Comparison of ENCODE assay signal across 8 cellular contexts in the genomic region with DNA sequence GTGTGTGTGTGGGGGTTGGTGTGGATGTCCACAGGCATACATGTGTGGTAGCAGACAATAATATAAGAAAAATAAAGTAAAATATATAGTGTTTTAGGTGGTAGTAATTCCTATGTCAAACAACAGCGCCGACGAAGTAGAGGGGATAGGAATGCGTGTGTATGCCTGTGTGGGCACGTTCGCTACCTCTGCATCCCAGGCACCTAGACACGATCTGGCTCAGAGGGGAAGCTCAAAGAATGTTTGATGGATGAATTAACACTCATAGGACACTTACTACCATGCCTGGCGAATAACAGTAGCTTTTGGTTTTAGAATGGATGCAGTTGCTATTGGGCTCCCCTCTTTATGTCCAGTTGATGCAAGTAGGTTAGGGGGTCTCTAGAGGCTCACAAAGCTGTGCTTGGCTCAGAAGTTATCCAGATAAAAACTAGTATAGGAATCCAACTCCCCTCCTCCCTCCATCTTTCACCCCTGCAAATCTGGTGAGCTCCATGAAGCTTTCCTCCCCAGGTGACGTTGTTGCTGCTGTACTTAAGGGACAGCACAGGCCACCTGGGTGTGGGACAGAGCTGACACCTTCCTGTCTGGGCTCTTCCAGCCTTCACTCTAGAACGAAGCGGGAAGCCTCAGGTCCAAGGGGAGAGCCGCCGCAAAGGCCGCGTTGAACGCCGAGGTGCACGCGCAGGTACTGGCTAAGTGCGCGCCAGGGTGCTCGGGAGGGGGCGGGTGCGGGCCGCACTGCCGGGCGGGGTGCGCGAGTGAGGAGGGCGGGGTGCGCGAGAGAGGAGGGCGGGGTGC.
A peak's percentile ranks its signal among the peaks of the same experiment; 100 is the strongest.
DNase-seq lines count a peak whose midpoint lies in the region; ATAC-seq, FAIRE-seq and TF ChIP-seq lines count a peak whose summit lies in the region.

No MANE protein-coding gene starts in this region.

- H3K9ac ChIP-seq in BLaER1 = no peak overlapping the region
- no peak overlapping the region for H3K9ac ChIP-seq in K562 (ENCODE audit: insufficient read depth in 1 of 2, low read depth in 2 of 2, low read length in 2 of 2)

- peak overlapping the region; percentile 84 for H3K27ac Mint-ChIP-seq in T-helper 2 cell treated with Interferon-gamma antibody and Interleukin-4, amounts not matched to agents 5 μg/mL and 100 μg/mL, for 36 hours
- peak overlapping the region; percentile 39 to 89 (median 78) for H3K27ac Mint-ChIP-seq in immature natural killer cell

- POLR2A ChIA-PET in K562 (lab: Yijun Ruan, JAX) = interaction anchor here (0.6 kb wide), 2 partner anchors 40 to 958 kb away, joined by 3 read pairs; no protein-coding TSS in a partner anchor

- H3K27me3 ChIP-seq in BLaER1 (no peaks in the 10 kb centered on the region), K562 (ENCODE audit: control insufficient read depth in 2 of 2, insufficient read depth in 2 of 2, low read length in 2 of 2) (0 out of 5 replicates have a peak, but pooled peaks cover 0 to 4% of the 10 kb centered on the region in 2 experiments)

- no peak overlapping the region for H2AFZ ChIP-seq in K562 (ENCODE audit: low read depth, low read length)

- H3K27ac ChIP-seq in BLaER1 (no peak overlapping the region), K562 (ENCODE audit: extremely low read depth, low read depth, low read length) (no peak overlapping the region)

- no peaks in the 10 kb centered on the region for H4K20me1 ChIP-seq in BLaER1
- no peaks in the 10 kb centered on the region for H4K20me1 ChIP-seq in K562 (replicated peaks; ENCODE audit: control insufficient read depth, insufficient read depth, low read length)

- peaks cover 12% of the 10 kb centered on the region for H3K4me1 Mint-ChIP-seq in T-helper 2 cell treated with Interferon-gamma antibody and Interleukin-4, amounts not matched to agents 5 μg/mL and 100 μg/mL, for 36 hours (ENCODE audit: low read depth)
- peaks cover 18 to 25% of the 10 kb centered on the region in 2 donors for H3K4me1 Mint-ChIP-seq in immature natural killer cell

- CTCF ChIA-PET in K562 (lab: Yijun Ruan, JAX; ENCODE audit: low intra/inter-chr PET ratio) = no interaction called here

- H3K9me3 Mint-ChIP-seq in T-helper 2 cell treated with Interferon-gamma antibody and Interleukin-4, amounts not matched to agents 5 μg/mL and 100 μg/mL, for 36 hours = no peaks in the 10 kb centered on the region
- H3K9me3 Mint-ChIP-seq in immature natural killer cell = no peaks in the 10 kb centered on the region

- H3K27me3 Mint-ChIP-seq in T-helper 2 cell treated with Interferon-gamma antibody and Interleukin-4, amounts not matched to agents 5 μg/mL and 100 μg/mL, for 36 hours (ENCODE audit: low read depth) = peaks cover 44% of the 10 kb centered on the region
- H3K27me3 Mint-ChIP-seq in immature natural killer cell (ENCODE audit: low read depth in 3 of 3) = peaks cover 5 to 15% (median 7%) of the 10 kb centered on the region in 3 donors

- H3K79me2 ChIP-seq in K562 (ENCODE audit: control insufficient read depth, insufficient read depth, low read length) = no peaks in the 10 kb centered on the region

- TF ChIP-seq POLR2A in K562 (conservative IDR thresholded peaks at IDR 0.05) = no peak

- H3K4me3 ChIP-seq in BLaER1 (peak overlapping the region; percentile 59), K562 (no peak overlapping the region)

- peak; percentile 45 for DNase-seq in T-helper 2 cell treated with Interferon-gamma antibody and Interleukin-4, amounts not matched to agents 5 μg/mL and 100 μg/mL, for 36 hours (ENCODE audit: low spot score)
- DNase-seq in K562 (ENCODE audit: extremely low read depth in 1 of 4, low spot score in 3 of 4) = peak; percentile 20 to 40 (median 36)
- peak; percentile 51 to 67 (median 57) for DNase-seq in immature natural killer cell
- peak; percentile 38 to 50 for DNase-seq in stimulated activated CD4-positive, alpha-beta T cell treated with anti-CD3 and anti-CD28 coated beads, Interleukin-1b, Interleukin-23, amount 100 ng/mL, for 1 hour (ENCODE audit: low read depth in 2 of 2)
- DNase-seq in HCEC 1CT = no peak

- H3K4me2 ChIP-seq in BLaER1 (peak overlapping the region; percentile 64), K562 (ENCODE audit: insufficient read depth, low read length) (peak overlapping the region; percentile 46)

- no peak for FAIRE-seq in K562 (lab: Jason Lieb, UNC)

- H3K9me3 ChIP-seq in BLaER1 (no peaks in the 10 kb centered on the region), K562 (replicated peaks; ENCODE audit: control insufficient read depth, insufficient read depth, low read depth, low read length) (no peaks in the 10 kb centered on the region)

- peaks cover 12% of the 10 kb centered on the region for H3K4me1 ChIP-seq in BLaER1
- peaks cover 7 to 8% of the 10 kb centered on the region in 2 experiments; a peak in 3 of 5 replicates for H3K4me1 ChIP-seq in K562 (replicated peaks in 1 of 2; ENCODE audit: control insufficient read depth in 2 of 2, insufficient read depth in 2 of 2, low read length in 2 of 2)

- BruUV-seq in K562 (replicated peaks; lab: Mats Ljungman, UMichigan) = no TSS peak

- H3K4me3 Mint-ChIP-seq in T-helper 2 cell treated with Interferon-gamma antibody and Interleukin-4, amounts not matched to agents 5 μg/mL and 100 μg/mL, for 36 hours = peak overlapping the region; percentile 79
- H3K4me3 Mint-ChIP-seq in immature natural killer cell = peak overlapping the region; percentile 80 to 87 (median 84)

- H3K9me1 ChIP-seq in K562 (ENCODE audit: control insufficient read depth, insufficient read depth, low read length) = no peaks in the 10 kb centered on the region

- in situ Hi-C loops in K562 (cut with MboI) = no loop called here

- no peak for TF ChIP-seq EP300 in K562 (IDR thresholded peaks at IDR 0.05; ENCODE audit: low read length)

- 29% methylated on average over 25 of the region's 33 CpGs for WGBS in K562 (ENCODE audit: insufficient coverage, low coverage, missing lambda C conversion rate)

- ATAC-seq in HG02885 (IDR thresholded peaks at IDR 0.05; ENCODE audit: poor library complexity, unreplicated experiment) (peak; percentile 54), K562 (peak; percentile 81), GM21723 (IDR thresholded peaks at IDR 0.05; ENCODE audit: unreplicated experiment) (no peak)

- H3K36me3 ChIP-seq in BLaER1 (no peaks in the 10 kb centered on the region), K562 (ENCODE audit: control insufficient read depth, insufficient read depth, low read length) (no peaks in the 10 kb centered on the region)

- TF ChIP-seq CTCF in K562 (IDR thresholded peaks at IDR 0.05 in 2 of 3, conservative IDR thresholded peaks at IDR 0.05 in 1 of 3; ENCODE audit: insufficient read depth in 2 of 3, low read depth in 1 of 3, low read length in 3 of 3) = no peak

- intact Hi-C loops in K562 (cut with micrococcal nuclease) = no loop called here

- TF ChIP-seq RAD21 in K562 (CRISPR knock-in tag; conservative IDR thresholded peaks at IDR 0.05 in 1 of 2, IDR thresholded peaks at IDR 0.05 in 1 of 2) = no peak

- H3K36me3 Mint-ChIP-seq in T-helper 2 cell treated with Interferon-gamma antibody and Interleukin-4, amounts not matched to agents 5 μg/mL and 100 μg/mL, for 36 hours (ENCODE audit: low read depth) = no peaks in the 10 kb centered on the region
- no peaks in the 10 kb centered on the region for H3K36me3 Mint-ChIP-seq in immature natural killer cell

TF ChIP-seq in K562, 482 proteins besides CTCF, POLR2A, EP300 and RAD21:
- TF ChIP-seq ZNF785 (CRISPR knock-in tag; IDR thresholded peaks at IDR 0.05) (no peak), KAT8 (IDR thresholded peaks at IDR 0.05; ENCODE audit: low read depth) (no peak), LEF1 (IDR thresholded peaks at IDR 0.05) (no peak), NRF1 (conservative IDR thresholded peaks at IDR 0.05 in 1 of 2, IDR thresholded peaks at IDR 0.05 in 1 of 2) (peak; percentile 46 to 55), SRSF3 (IDR thresholded peaks at IDR 0.05; ENCODE audit: insufficient read depth, low read length) (no peak)
- TF ChIP-seq, protein P1, sequence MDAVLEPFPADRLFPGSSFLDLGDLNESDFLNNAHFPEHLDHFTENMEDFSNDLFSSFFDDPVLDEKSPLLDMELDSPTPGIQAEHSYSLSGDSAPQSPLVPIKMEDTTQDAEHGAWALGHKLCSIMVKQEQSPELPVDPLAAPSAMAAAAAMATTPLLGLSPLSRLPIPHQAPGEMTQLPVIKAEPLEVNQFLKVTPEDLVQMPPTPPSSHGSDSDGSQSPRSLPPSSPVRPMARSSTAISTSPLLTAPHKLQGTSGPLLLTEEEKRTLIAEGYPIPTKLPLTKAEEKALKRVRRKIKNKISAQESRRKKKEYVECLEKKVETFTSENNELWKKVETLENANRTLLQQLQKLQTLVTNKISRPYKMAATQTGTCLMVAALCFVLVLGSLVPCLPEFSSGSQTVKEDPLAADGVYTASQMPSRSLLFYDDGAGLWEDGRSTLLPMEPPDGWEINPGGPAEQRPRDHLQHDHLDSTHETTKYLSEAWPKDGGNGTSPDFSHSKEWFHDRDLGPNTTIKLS (IDR thresholded peaks at IDR 0.05; ENCODE audit: borderline replicate concordance, low read depth) = peak; percentile 37; the same call in 1 of the 2 replicates
